ENCODE assay signal across 13 cellular contexts in genomic region chr11:117083011-117083940, GRCh38. TPM values are rescaled to one million over a fixed set of nuclear protein-coding genes. Genes with fewer than 3 reads are reported as not detected.
A peak's percentile ranks its signal among the peaks of the same experiment; 100 is the strongest.
DNase-seq lines count a peak whose midpoint lies in the region; ATAC-seq lines count a peak whose summit lies in the region.
"Had no signal": no experiment of that assay in that cellular context is flagged by ENCODE, and none has a peak within 500 bp of the region (broad histone marks: within the 10 kb centered on the region; RNA-seq: fewer than 3 reads in every experiment).

No MANE protein-coding gene starts in this region.

- H3K27ac ChIP-seq in caudate nucleus (ENCODE audit: low read depth, low read length) = peak overlapping the region; percentile 90
- peak overlapping the region; percentile 90 for H3K27ac ChIP-seq in layer of hippocampus (ENCODE audit: low read depth, low read length)
- H3K27ac ChIP-seq in temporal lobe (ENCODE audit: low read depth, low read length) = peak overlapping the region; percentile 94

- no peaks in the 10 kb centered on the region for H3K27me3 ChIP-seq in layer of hippocampus (ENCODE audit: control insufficient read depth, insufficient read depth, low read length)
- H3K27me3 ChIP-seq: body of pancreas had no signal

- peaks cover 0 to 2% of the 10 kb centered on the region in 2 donors for H3K36me3 Mint-ChIP-seq in activated T-cell treated with anti-CD3 and anti-CD28 coated beads, Interleukin-2, amount 50 U/mL, for 72 hours (ENCODE audit: insufficient read depth in 2 of 2)
- H3K36me3 Mint-ChIP-seq in activated CD4-positive, alpha-beta T cell treated with anti-CD3 and anti-CD28 coated beads, Interleukin-2, amount 10 ng/mL, durations not matched to agents 7 days and 5 days (ENCODE audit: low read depth) = peaks cover 10% of the 10 kb centered on the region
- peaks cover 0 to 12% (median 0%) of the 10 kb centered on the region in 3 donors for H3K36me3 Mint-ChIP-seq in naive thymus-derived CD8-positive, alpha-beta T cell

- CTCF ChIA-PET in activated CD4-positive, alpha-beta T cell treated with anti-CD3 and anti-CD28 coated beads, Interleukin-2, amount 10 ng/mL, durations not matched to agents 7 days and 5 days (lab: Charles Lee) = interaction anchor here (0.8 to 1.1 kb wide), 4 partner anchors 11 to 19 kb away, joined by 3 read pairs; no protein-coding TSS in a partner anchor

- no peaks in the 10 kb centered on the region for H3K27me3 Mint-ChIP-seq in activated T-cell treated with anti-CD3 and anti-CD28 coated beads, Interleukin-2, amount 50 U/mL, for 72 hours (ENCODE audit: low read depth)
- no peaks in the 10 kb centered on the region for H3K27me3 Mint-ChIP-seq in activated CD4-positive, alpha-beta T cell treated with anti-CD3 and anti-CD28 coated beads, Interleukin-2, amount 10 ng/mL, durations not matched to agents 7 days and 5 days
- no peaks in the 10 kb centered on the region for H3K27me3 Mint-ChIP-seq in naive thymus-derived CD8-positive, alpha-beta T cell

- ATAC-seq in activated T-cell treated with anti-CD3 and anti-CD28 coated beads, Interleukin-2, amount 50 U/mL, for 72 hours (replicated peaks in 1 of 2) = no peak
- no peak for ATAC-seq in naive thymus-derived CD8-positive, alpha-beta T cell
- ATAC-seq: body of pancreas had no signal

- H3K27ac Mint-ChIP-seq in activated T-cell treated with anti-CD3 and anti-CD28 coated beads, Interleukin-2, amount 50 U/mL, for 72 hours = no peak overlapping the region
- H3K27ac Mint-ChIP-seq in activated CD4-positive, alpha-beta T cell treated with anti-CD3 and anti-CD28 coated beads, Interleukin-2, amount 10 ng/mL, durations not matched to agents 7 days and 5 days = no peak overlapping the region
- H3K27ac Mint-ChIP-seq in naive thymus-derived CD8-positive, alpha-beta T cell = no peak overlapping the region

- DNase-seq in NCI-H2227 (lab: John Stamatoyannopoulos, UW; ENCODE audit: unreplicated experiment) (peak; percentile 17), NCI-H2227 treated with DMSO at 0.1 percent for 48 hours (lab: John Stamatoyannopoulos, UW) (no peak), caudate nucleus (lab: John Stamatoyannopoulos, UW) (peak in 18 of 61 donors; percentile 9 to 66 (median 32))
- no peak for DNase-seq in activated T-cell treated with anti-CD3 and anti-CD28 coated beads, Interleukin-2, amount 50 U/mL, for 72 hours
- no peak for DNase-seq in activated CD4-positive, alpha-beta T cell treated with anti-CD3 and anti-CD28 coated beads, Interleukin-2, amount 10 ng/mL, durations not matched to agents 7 days and 5 days
- DNase-seq in naive thymus-derived CD8-positive, alpha-beta T cell = no peak
- DNase-seq: activated naive CD4-positive, alpha-beta T cell; body of pancreas; COR-L47; NCI-H1694; NCI-H510A had no signal

- POLR2A ChIA-PET in activated CD4-positive, alpha-beta T cell treated with anti-CD3 and anti-CD28 coated beads, Interleukin-2, amount 10 ng/mL, durations not matched to agents 7 days and 5 days (lab: Charles Lee) = no interaction called here
- POLR2A ChIA-PET in naive thymus-derived CD8-positive, alpha-beta T cell (lab: Charles Lee) = interaction anchor here (0.5 to 1.2 kb wide), 5 partner anchors 10 to 249 kb away, joined by 3 to 9 read pairs (median 4); partner anchors contain the start of gene SIK3

- no peaks in the 10 kb centered on the region for H3K9me3 Mint-ChIP-seq in activated T-cell treated with anti-CD3 and anti-CD28 coated beads, Interleukin-2, amount 50 U/mL, for 72 hours
- peaks cover 3% of the 10 kb centered on the region for H3K9me3 Mint-ChIP-seq in activated CD4-positive, alpha-beta T cell treated with anti-CD3 and anti-CD28 coated beads, Interleukin-2, amount 10 ng/mL, durations not matched to agents 7 days and 5 days
- no peaks in the 10 kb centered on the region for H3K9me3 Mint-ChIP-seq in naive thymus-derived CD8-positive, alpha-beta T cell

- H3K4me1 Mint-ChIP-seq in activated T-cell treated with anti-CD3 and anti-CD28 coated beads, Interleukin-2, amount 50 U/mL, for 72 hours (ENCODE audit: low read depth) = peaks cover 48% of the 10 kb centered on the region
- H3K4me1 Mint-ChIP-seq in activated CD4-positive, alpha-beta T cell treated with anti-CD3 and anti-CD28 coated beads, Interleukin-2, amount 10 ng/mL, durations not matched to agents 7 days and 5 days = peaks cover 24% of the 10 kb centered on the region
- peaks cover 28 to 78% (median 68%) of the 10 kb centered on the region in 4 donors for H3K4me1 Mint-ChIP-seq in naive thymus-derived CD8-positive, alpha-beta T cell

- H3K4me3 Mint-ChIP-seq in activated T-cell treated with anti-CD3 and anti-CD28 coated beads, Interleukin-2, amount 50 U/mL, for 72 hours = no peak overlapping the region
- no peak overlapping the region for H3K4me3 Mint-ChIP-seq in activated CD4-positive, alpha-beta T cell treated with anti-CD3 and anti-CD28 coated beads, Interleukin-2, amount 10 ng/mL, durations not matched to agents 7 days and 5 days
- H3K4me3 Mint-ChIP-seq in naive thymus-derived CD8-positive, alpha-beta T cell = peak overlapping the region in 1 of 10 donors; percentile 25

RNA-seq across cellular contexts. Expression of gene SIK3, which starts 15.0 kb away (rescaled TPM):
- 21.6 TPM for total RNA-seq in temporal lobe
- total RNA-seq in activated T-cell treated with anti-CD3 and anti-CD28 coated beads, Interleukin-2, amount 50 U/mL, for 72 hours = 10 to 100 TPM; 21.4 to 26.3 TPM
- 10 to 100 TPM; 37.5 to 39.6 TPM for total RNA-seq in activated CD4-positive, alpha-beta T cell treated with anti-CD3 and anti-CD28 coated beads, Interleukin-2, amount 10 ng/mL, durations not matched to agents 7 days and 5 days
- 10 to 100 TPM; 63.4 to 69.2 TPM for total RNA-seq in naive thymus-derived CD8-positive, alpha-beta T cell
- 10 to 100 TPM; 14.1 to 16.2 (median 15.2) TPM for polyA plus RNA-seq in naive thymus-derived CD8-positive, alpha-beta T cell
